Comparison of ENCODE assay signal across 15 cellular contexts in genomic region chr3:56408761-56409196, GRCh38. TPM values are rescaled to one million over a fixed set of nuclear protein-coding genes. Genes with fewer than 3 reads are reported as not detected.
DNase-seq lines count a peak whose midpoint lies in the region; ATAC-seq, FAIRE-seq and TF ChIP-seq lines count a peak whose summit lies in the region.
"Had no signal": no experiment of that assay in that cellular context is flagged by ENCODE, and none has a peak within 500 bp of the region (broad histone marks: within the 10 kb centered on the region; RNA-seq: fewer than 3 reads in every experiment).

No MANE protein-coding gene starts in this region.

- H3K27me3 Mint-ChIP-seq in glutamatergic neuron (ENCODE audit: unreplicated experiment), result peaks cover 2% of the 10 kb centered on the region

- H3K27me3 ChIP-seq in HepG2 (ENCODE audit: control insufficient read depth in 1 of 2, insufficient read depth in 2 of 2, low read length in 2 of 2) (peaks cover 0 to 1% of the 10 kb centered on the region in 2 experiments; a peak in 1 of 5 replicates), right lobe of liver (no peaks in the 10 kb centered on the region), bronchial epithelial cell (ENCODE audit: control insufficient read depth, insufficient read depth, low read length) (peaks cover 3% of the 10 kb centered on the region), testis (no peaks in the 10 kb centered on the region), sigmoid colon (no peaks in the 10 kb centered on the region)
- H3K27me3 ChIP-seq: BLaER1 had no signal

- BruUV-seq in HepG2 (replicated peaks; lab: Mats Ljungman, UMichigan), result no TSS peak

- H3K27ac ChIP-seq in HepG2 (ENCODE audit: extremely low read length, insufficient read depth, low read length) (no peak overlapping the region), right lobe of liver (no peak overlapping the region), testis (no peak overlapping the region), sigmoid colon (no peak overlapping the region)
- H3K27ac ChIP-seq: BLaER1 had no signal

- 24% methylated on average over 9 of the region's 18 CpGs for WGBS in HepG2 (ENCODE audit: low lambda C conversion rate)
- 85% methylated on average over 2 of the region's 18 CpGs for WGBS in right lobe of liver (ENCODE audit: insufficient coverage, low coverage, low lambda C conversion rate, missing lambda C conversion rate)
- WGBS in testis, 2 donors, result 64 to 80% methylated on average over 18 of the region's 18 CpGs
- 91 to 93% methylated on average over 18 of the region's 18 CpGs for WGBS in sigmoid colon, 2 donors

- no peak for DNase-seq in HepG2 (ENCODE audit: low spot score)
- no peak for DNase-seq in right lobe of liver
- DNase-seq in bronchial epithelial cell (ENCODE audit: low read depth), result no peak
- peak; percentile 22 for DNase-seq in glutamatergic neuron
- DNase-seq in testis, result peak; percentile 42
- no peak for DNase-seq in NCI-H748 (lab: John Stamatoyannopoulos, UW; ENCODE audit: unreplicated experiment)
- no peak for DNase-seq in sigmoid colon
- DNase-seq: 8988T; AML-193; Caco-2; CD8-positive, alpha-beta memory T cell; DMS53 had no signal

- no peak overlapping the region for H2AFZ ChIP-seq in HepG2 (ENCODE audit: low read length)

- no peaks in the 10 kb centered on the region for H3K79me2 ChIP-seq in HepG2 (ENCODE audit: insufficient read depth, low read length)

- H3K4me1 ChIP-seq in HepG2 (ENCODE audit: insufficient read depth, low read length), result no peaks in the 10 kb centered on the region
- H3K4me1 ChIP-seq in right lobe of liver, result no peaks in the 10 kb centered on the region
- H3K4me1 ChIP-seq in testis, result no peaks in the 10 kb centered on the region
- H3K4me1 ChIP-seq in sigmoid colon, result no peaks in the 10 kb centered on the region
- H3K4me1 ChIP-seq: BLaER1, Caco-2 had no signal

- no peak overlapping the region for H3K9ac ChIP-seq in HepG2 (ENCODE audit: insufficient read depth, low read depth, low read length)
- H3K9ac ChIP-seq: BLaER1 had no signal

- no peak for TF ChIP-seq POLR2A in HepG2 (IDR thresholded peaks at IDR 0.05; ENCODE audit: insufficient read depth in 1 of 2, low read depth in 2 of 2, low read length in 2 of 2)
- TF ChIP-seq POLR2A in right lobe of liver (IDR thresholded peaks at IDR 0.05), result no peak
- no peak for TF ChIP-seq POLR2A in testis (IDR thresholded peaks at IDR 0.05)
- TF ChIP-seq POLR2A in sigmoid colon (IDR thresholded peaks at IDR 0.05), result no peak

- TF ChIP-seq RAD21 in HepG2 (CRISPR knock-in tag; IDR thresholded peaks at IDR 0.05), result no peak

- no peak for TF ChIP-seq CTCF in HepG2 (CRISPR knock-in tag; IDR thresholded peaks at IDR 0.05)
- TF ChIP-seq CTCF in right lobe of liver (IDR thresholded peaks at IDR 0.05), result no peak
- no peak for TF ChIP-seq CTCF in bronchial epithelial cell (IDR thresholded peaks at IDR 0.05; ENCODE audit: insufficient read depth, low read length, severe bottlenecking)
- no peak for TF ChIP-seq CTCF in glutamatergic neuron (IDR thresholded peaks at IDR 0.05; ENCODE audit: partially characterized antibody, unreplicated experiment)
- TF ChIP-seq CTCF in testis (IDR thresholded peaks at IDR 0.05), result no peak
- no peak for TF ChIP-seq CTCF in sigmoid colon (IDR thresholded peaks at IDR 0.05)

- H3K9me3 Mint-ChIP-seq in glutamatergic neuron (ENCODE audit: unreplicated experiment), result peaks cover 1% of the 10 kb centered on the region

- H4K20me1 ChIP-seq in HepG2 (ENCODE audit: insufficient read depth, low read length), result no peaks in the 10 kb centered on the region
- H4K20me1 ChIP-seq: BLaER1 had no signal

- no peak overlapping the region for H3K27ac Mint-ChIP-seq in glutamatergic neuron (ENCODE audit: unreplicated experiment)
- H3K27ac Mint-ChIP-seq: CD8-positive, alpha-beta memory T cell had no signal

- CTCF ChIA-PET in HepG2 (lab: Yijun Ruan, JAX; ENCODE audit: low intra/inter-chr PET ratio, low total read pairs), result no interaction called here

- no peak overlapping the region for H3K4me3 Mint-ChIP-seq in glutamatergic neuron (ENCODE audit: unreplicated experiment)
- H3K4me3 Mint-ChIP-seq: CD8-positive, alpha-beta memory T cell had no signal

- H3K36me3 Mint-ChIP-seq in glutamatergic neuron (ENCODE audit: unreplicated experiment), result no peaks in the 10 kb centered on the region
- H3K36me3 Mint-ChIP-seq: CD8-positive, alpha-beta memory T cell had no signal

- ATAC-seq in HepG2 (no peak), right lobe of liver (no peak), HG02763 (IDR thresholded peaks at IDR 0.05; ENCODE audit: unreplicated experiment) (no peak)

- POLR2A ChIA-PET in HepG2 (lab: Yijun Ruan, JAX), result no interaction called here

- H3K36me3 ChIP-seq in HepG2 (replicated peaks in 1 of 2; ENCODE audit: control insufficient read depth in 1 of 2, insufficient read depth in 2 of 2, low read length in 2 of 2) (no peaks in the 10 kb centered on the region), right lobe of liver (no peaks in the 10 kb centered on the region), bronchial epithelial cell (ENCODE audit: control insufficient read depth, insufficient read depth, low read length) (no peaks in the 10 kb centered on the region), testis (ENCODE audit: low read depth, missing control alignments) (no peaks in the 10 kb centered on the region), sigmoid colon (no peaks in the 10 kb centered on the region)
- H3K36me3 ChIP-seq: BLaER1 had no signal

- in situ Hi-C loops in HepG2 (cut with HindIII; ENCODE audit: extremely low pct_ligation_motif_present, low pct_unique_long_range_greater_than_20kb), result no loop called here

- FAIRE-seq in HepG2 (lab: Jason Lieb, UNC) (no peak), bronchial epithelial cell (lab: Jason Lieb, UNC) (peak; percentile 75)
- FAIRE-seq: H54 had no signal

- no peak overlapping the region for H3K4me2 ChIP-seq in HepG2 (ENCODE audit: low read depth, low read length)
- H3K4me2 ChIP-seq: BLaER1 had no signal

- H3K9me3 ChIP-seq in HepG2 (ENCODE audit: low read length) (no peaks in the 10 kb centered on the region), right lobe of liver (no peaks in the 10 kb centered on the region), testis (no peaks in the 10 kb centered on the region), sigmoid colon (no peaks in the 10 kb centered on the region)
- H3K9me3 ChIP-seq: BLaER1, Caco-2 had no signal

- peaks cover 5% of the 10 kb centered on the region for H3K4me1 Mint-ChIP-seq in glutamatergic neuron (ENCODE audit: low read depth, unreplicated experiment)
- H3K4me1 Mint-ChIP-seq: CD8-positive, alpha-beta memory T cell had no signal

- no peak for TF ChIP-seq EP300 in HepG2 (IDR thresholded peaks at IDR 0.05; ENCODE audit: low read depth in 2 of 2, low read length in 2 of 2)
- no peak for TF ChIP-seq EP300 in HepG2 (CRISPR knock-in tag; IDR thresholded peaks at IDR 0.05; ENCODE audit: borderline replicate concordance)
- TF ChIP-seq EP300 in sigmoid colon (IDR thresholded peaks at IDR 0.05), result no peak

- H3K4me3 ChIP-seq in HepG2 (replicated peaks in 1 of 3; ENCODE audit: insufficient read depth in 1 of 3, low read depth in 2 of 3, low read length in 3 of 3) (no peak overlapping the region), right lobe of liver (no peak overlapping the region), bronchial epithelial cell (ENCODE audit: low read depth, low read length) (no peak overlapping the region), testis (peak overlapping the region in 1 of 2 donors; percentile 15), sigmoid colon (no peak overlapping the region)
- H3K4me3 ChIP-seq: BLaER1 had no signal

- intact Hi-C loops in HepG2 (cut with micrococcal nuclease; ENCODE audit: unreplicated experiment), result no loop called here
- intact Hi-C loops in right lobe of liver (cut with DNase I), result no loop called here
- intact Hi-C loops in testis (cut with DNase I; ENCODE audit: low total_unique reads), result no loop called here
- intact Hi-C loops in sigmoid colon (cut with DNase I), result no loop called here

TF ChIP-seq in HepG2, 621 proteins besides CTCF, POLR2A, EP300 and RAD21 (continues in another document):
- TF ChIP-seq HOXA5 (CRISPR knock-in tag; IDR thresholded peaks at IDR 0.05), result no peak

RNA-seq across cellular contexts. Expression of gene ERC2, which starts 59.5 kb away (rescaled TPM):
- total RNA-seq in HepG2 (2016; rRNA removed; fragmentation: Illumina TruSeq; extraction: Trizol) (0.22 and 0.28 TPM in 2 replicates), right lobe of liver (not detected), bronchial epithelial cell (under 0.01 and 0.13 TPM in 2 replicates), glutamatergic neuron (ENCODE audit: unreplicated experiment) (48.3 TPM), testis (1 to 10 TPM; 1.9 to 5.9 TPM), sigmoid colon (1 to 10 TPM in 3 of 4 donors, under 1 TPM in 1; 0.83 to 5.7 (median 2.0) TPM)
- total RNA-seq in HepG2 (2016; cell fraction: cytosol; rRNA removed; fragmentation: Illumina TruSeq; extraction: Trizol; ENCODE audit: low read depth), result 0.10 TPM in 1 of 2 replicates, not detected in the other
- total RNA-seq in HepG2 (2016; cell fraction: insoluble cytoplasmic fraction; rRNA removed; fragmentation: Illumina TruSeq; extraction: Trizol), result not detected in 2 replicates
- total RNA-seq in HepG2 (2016; cell fraction: membrane; rRNA removed; fragmentation: Illumina TruSeq; extraction: Trizol), result not detected in 2 replicates
- not detected in 2 replicates for total RNA-seq in HepG2 (2016; cell fraction: nucleus; rRNA removed; fragmentation: Illumina TruSeq; extraction: Trizol)
- polyA plus RNA-seq in HepG2 (2011; rRNA removed) (0.08 and 0.16 TPM in 2 replicates), testis (ENCODE audit: insufficient read depth, low read depth, low replicate concordance) (6.1 TPM), sigmoid colon (under 1 TPM in 1 of 3 donors, not detected in 2; 0.52 TPM)
- polyA plus RNA-seq in HepG2 (2011; cell fraction: cytosol; rRNA removed), result 0.08 TPM in 1 of 2 replicates, not detected in the other
- not detected in 2 replicates for polyA plus RNA-seq in HepG2 (2011; cell fraction: nucleus; rRNA removed)
- not detected in 2 replicates for polyA plus RNA-seq in HepG2 (2012)
- polyA plus RNA-seq in HepG2 (2016; cell fraction: cytosol; fragmentation: Illumina TruSeq; extraction: Trizol; ENCODE audit: low read depth), result 0.25 and 0.46 TPM in 2 replicates
- polyA plus RNA-seq in HepG2 (2016; cell fraction: insoluble cytoplasmic fraction; fragmentation: Illumina TruSeq; extraction: Trizol; ENCODE audit: low read depth), result 0.29 TPM in 1 of 2 replicates, not detected in the other
- not detected in 2 replicates for polyA plus RNA-seq in HepG2 (2016; cell fraction: membrane; fragmentation: Illumina TruSeq; extraction: Trizol; ENCODE audit: low read depth)
- 0.34 TPM in 1 of 2 replicates, not detected in the other for polyA plus RNA-seq in HepG2 (2016; cell fraction: nucleus; fragmentation: Illumina TruSeq; extraction: Trizol; ENCODE audit: insufficient read depth, low read depth)
- 0.74 TPM in 1 of 2 replicates, not detected in the other for polyA minus RNA-seq in HepG2 (2011; rRNA and poly(A)+ RNA removed; ENCODE audit: low replicate concordance)
- not detected in 2 replicates for polyA minus RNA-seq in HepG2 (2011; cell fraction: cytosol; rRNA and poly(A)+ RNA removed)
- polyA minus RNA-seq in HepG2 (2011; cell fraction: nucleus; rRNA and poly(A)+ RNA removed), result 0.25 and 0.39 TPM in 2 replicates
- total RNA-seq: CD8-positive, alpha-beta memory T cell had no signal
- polyA plus RNA-seq: CD8-positive, alpha-beta memory T cell had no signal

Comparison
In these comparisons a context has a peak if more than half of its experiments do, and no peak if none do; other contexts are left out.
1. DNase-seq: peak in glutamatergic neuron (single experiment) and testis (single experiment); none in HepG2 (single experiment), right lobe of liver (0 of 3), bronchial epithelial cell (single experiment), NCI-H748 (single experiment) and sigmoid colon (single experiment).